Comparison of ENCODE assay signal across 13 cellular contexts in the genomic region with DNA sequence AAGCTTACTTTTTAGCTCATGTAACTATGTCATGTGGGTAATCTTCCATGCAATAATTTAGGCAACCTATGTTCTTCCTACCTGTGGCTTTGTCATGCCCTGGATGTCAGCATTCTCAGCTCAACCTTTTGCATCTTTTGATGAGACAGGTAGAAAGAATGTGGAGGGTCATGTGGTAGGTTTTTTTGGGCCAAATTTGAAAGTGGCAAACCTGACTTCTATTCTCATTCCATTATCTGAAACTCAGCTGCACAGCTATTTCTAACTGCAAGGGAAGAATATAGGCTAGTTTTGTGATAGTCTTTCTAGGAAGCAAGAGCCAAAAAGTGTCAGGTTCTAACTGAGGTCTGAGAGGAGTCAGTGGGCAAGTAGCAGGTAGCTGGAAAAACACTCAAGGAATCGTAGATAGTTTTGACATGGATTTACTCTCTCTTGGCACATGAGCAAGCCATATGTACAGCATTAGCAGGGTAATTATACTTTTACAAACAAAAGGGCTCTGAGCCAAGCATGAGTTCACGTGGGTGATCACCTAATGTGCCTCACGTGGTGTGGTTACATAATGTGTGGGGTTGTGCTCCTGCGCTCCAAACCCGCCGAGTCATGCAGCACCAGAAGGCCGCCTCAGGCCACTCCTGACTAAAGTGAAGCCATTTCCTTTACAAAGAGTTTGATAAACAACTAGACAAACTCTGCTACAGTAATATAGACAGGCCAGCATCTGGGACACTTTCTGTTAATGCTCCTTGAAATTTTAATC.
DNase-seq lines count a peak whose midpoint lies in the region; ATAC-seq and TF ChIP-seq lines count a peak whose summit lies in the region.
"Had no signal": no experiment of that assay in that cellular context is flagged by ENCODE, and none has a peak within 500 bp of the region (broad histone marks: within the 10 kb centered on the region; RNA-seq: fewer than 3 reads in every experiment).

No MANE protein-coding gene starts in this region.

- TF ChIP-seq POLR2A in transverse colon (IDR thresholded peaks at IDR 0.05), result no peak

- no peaks in the 10 kb centered on the region for H3K9me3 ChIP-seq in transverse colon

- H3K27ac ChIP-seq in transverse colon, result no peak overlapping the region

- peak; percentile 41 for DNase-seq in COLO668 (lab: John Stamatoyannopoulos, UW; ENCODE audit: unreplicated experiment)
- peak; percentile 92 for DNase-seq in H4 (ENCODE audit: low spot score)
- peak; percentile 8 for DNase-seq in SK-N-DZ (ENCODE audit: low spot score)
- peak; percentile 12 for DNase-seq in fibroblast of the conjunctiva (ENCODE audit: low read depth)
- no peak for DNase-seq in transverse colon
- DNase-seq: central memory CD4-positive, alpha-beta T cell; Karpas-422; NCI-H510A; Right ventricle myocardium superior; stimulated activated CD4-positive, alpha-beta T cell treated with anti-CD3 and anti-CD28 coated beads, Interleukin-4, amount 100 ng/mL, for 4 hours had no signal

- no peaks in the 10 kb centered on the region for H3K27me3 ChIP-seq in transverse colon

- in situ Hi-C loops in transverse colon (cut with MboI; ENCODE audit: low pct_ligation_motif_present in 1 of 4, low pct_unique_long_range_greater_than_20kb in 1 of 4, low sequenced_read_pairs in 3 of 4), result no loop called here

- H3K4me3 ChIP-seq in transverse colon, result no peak overlapping the region

- intact Hi-C loops in transverse colon (cut with DNase I; ENCODE audit: low total_unique reads), result no loop called here

- H3K36me3 ChIP-seq in transverse colon, result no peaks in the 10 kb centered on the region

- no peak for ATAC-seq in GM19324 (IDR thresholded peaks at IDR 0.05; ENCODE audit: low FRiP score, unreplicated experiment)
- no peak for ATAC-seq in HG02840 (IDR thresholded peaks at IDR 0.05; ENCODE audit: low FRiP score, unreplicated experiment)
- ATAC-seq in HG02588 (IDR thresholded peaks at IDR 0.05; ENCODE audit: unreplicated experiment), result no peak

- H3K4me1 ChIP-seq in transverse colon, result no peaks in the 10 kb centered on the region

- TF ChIP-seq CTCF in transverse colon (IDR thresholded peaks at IDR 0.05), result no peak

- WGBS in transverse colon (ENCODE audit: low coverage in 1 of 2), 2 donors, result 48 to 72% methylated on average over 2 to 7 of the region's 7 CpGs

- no peak for TF ChIP-seq EP300 in transverse colon (IDR thresholded peaks at IDR 0.05; ENCODE audit: low read depth)
